8 cellular contexts compared by ENCODE assay signal in genomic region chr1:161612322-161613141, GRCh38. TPM values are rescaled to one million over a fixed set of nuclear protein-coding genes. Genes with fewer than 3 reads are reported as not detected.
A peak's percentile ranks its signal among the peaks of the same experiment; 100 is the strongest.
DNase-seq lines count a peak whose midpoint lies in the region; ATAC-seq and TF ChIP-seq lines count a peak whose summit lies in the region.
"Not testable (repeated sequence)": the region's sequence is repeated elsewhere in the genome, so short reads cannot be mapped to it uniquely, and the experiment has no call there.

No MANE protein-coding gene starts in this region.

- H3K4me3 ChIP-seq in left ventricle myocardium inferior (peak overlapping the region; percentile 68), tibial nerve (peak overlapping the region; percentile 31 to 50 (median 39))

- not testable (repeated sequence) for H3K9me3 ChIP-seq in T-helper 17 cell (ENCODE audit: control insufficient read depth, low read length, poor library complexity, severe bottlenecking); left ventricle myocardium inferior (replicated peaks); tibial nerve

- TF ChIP-seq POLR2A in tibial nerve (IDR thresholded peaks at IDR 0.05): peak in 1 of 2 donors; percentile 36

- H3K27me3 Mint-ChIP-seq in T-helper 17 cell: not testable (repeated sequence)

- peak; percentile 46 to 63 for TF ChIP-seq EP300 in tibial nerve (IDR thresholded peaks at IDR 0.05)

- H3K4me3 Mint-ChIP-seq in T-helper 17 cell: peak overlapping the region; percentile 89

- peak; percentile 87 for ATAC-seq in HG02840 (IDR thresholded peaks at IDR 0.05; ENCODE audit: low FRiP score, unreplicated experiment)
- ATAC-seq in T-helper 17 cell: peak; percentile 94

- 2 to 3% methylated on average over 23 to 44 of the region's 51 CpGs for WGBS in tibial nerve, 2 donors

- H3K4me1 ChIP-seq in left ventricle myocardium inferior, tibial nerve: not testable (repeated sequence)

- H3K27ac ChIP-seq in left ventricle myocardium inferior (replicated peaks) (peak overlapping the region; percentile 83), tibial nerve (peak overlapping the region; percentile 67 to 89 (median 84))

- TF ChIP-seq CTCF in GM13976 (IDR thresholded peaks at IDR 0.05; ENCODE audit: borderline replicate concordance, control extremely low read depth, extremely low read depth, insufficient read depth, missing control alignments); left ventricle myocardium inferior (IDR thresholded peaks at IDR 0.05; ENCODE audit: borderline replicate concordance); tibial nerve (IDR thresholded peaks at IDR 0.05): not testable (repeated sequence)

- H3K4me1 Mint-ChIP-seq in T-helper 17 cell: peaks cover 14% of the 10 kb centered on the region

- not testable (repeated sequence) for H3K36me3 ChIP-seq in left ventricle myocardium inferior, tibial nerve

- DNase-seq in GM13976 (ENCODE audit: low spot score) (peak; percentile 87), NCI-H146 (lab: John Stamatoyannopoulos, UW) (peak; percentile 95), T-helper 17 cell (peak; percentile 86 to 88 (median 87)), anterior cingulate cortex (lab: John Stamatoyannopoulos, UW) (peak; percentile 17 to 97 (median 86)), left ventricle myocardium inferior (peak; percentile 92), pons (ENCODE audit: low spot score) (peak; percentile 92), tibial nerve (ENCODE audit: low spot score in 2 of 2) (peak; percentile 64 to 88)

- H3K36me3 Mint-ChIP-seq in T-helper 17 cell (ENCODE audit: low read depth): not testable (repeated sequence)

- H3K27ac Mint-ChIP-seq in T-helper 17 cell: peak overlapping the region; percentile 98

- in situ Hi-C loops in GM13976 (cut with MboI; ENCODE audit: low sequenced_read_pairs, unreplicated experiment): not testable (repeated sequence)

- H3K27me3 ChIP-seq in left ventricle myocardium inferior (ENCODE audit: low read depth): peaks cover 11% of the 10 kb centered on the region
- not testable (repeated sequence) for H3K27me3 ChIP-seq in tibial nerve

- intact Hi-C loops in left ventricle myocardium inferior (cut with micrococcal nuclease): not testable (repeated sequence)

RNA-seq across cellular contexts. Expression of gene FCGR3B, which starts 18.4 kb away (rescaled TPM):
- total RNA-seq in T-helper 17 cell (under 1 TPM in 1 of 2 donors, not detected in 1; 0.37 TPM), left ventricle myocardium inferior (1.5 TPM), tibial nerve (1 to 10 TPM in 2 of 4 donors, under 1 TPM in 1, not detected in 1; 0.63 to 2.8 (median 1.8) TPM)

RNA-seq across cellular contexts. Expression of gene FCGR2B, which starts 50.4 kb away (rescaled TPM):
- total RNA-seq in T-helper 17 cell: 1 to 10 TPM; 2.6 to 2.9 TPM
- 9.7 TPM for total RNA-seq in left ventricle myocardium inferior
- 10 to 100 TPM; 18.6 to 50.9 (median 32.3) TPM for total RNA-seq in tibial nerve

Comparison
In these comparisons a context has a peak if more than half of its experiments do, and no peak if none do; other contexts are left out.
1. Peak in every context shown above with its lines: DNase-seq, ATAC-seq, H3K4me3 ChIP-seq and H3K27ac ChIP-seq.